In genomic region chr17:47298712-47299111, GRCh38 we compare ENCODE assay signal across 31 cellular contexts. TPM values are rescaled to one million over a fixed set of nuclear protein-coding genes. Genes with fewer than 3 reads are reported as not detected.
"Had no signal": no experiment of that assay in that cellular context is flagged by ENCODE, and none has a peak within 500 bp of the region (broad histone marks: within the 10 kb centered on the region; RNA-seq: fewer than 3 reads in every experiment).

No MANE protein-coding gene starts in this region.

- H3K9me3 ChIP-seq: lower lobe of right lung, ovary, right atrium auricular region, upper lobe of right lung had no signal

- FAIRE-seq: islet of Langerhans, kidney, small intestine, urothelium cell line had no signal

- H3K9ac ChIP-seq: neural progenitor cell had no signal

- H3K36me3 ChIP-seq: lower lobe of right lung, neural progenitor cell, ovary, upper lobe of right lung had no signal

- H2AFZ ChIP-seq: neural progenitor cell had no signal

- H3K27ac ChIP-seq: heart left ventricle, left lung, lower lobe of right lung, neural progenitor cell, ovary, right atrium auricular region, spleen, upper lobe of right lung had no signal

- H3K4me1 ChIP-seq: left lung, upper lobe of right lung had no signal

- H3K27me3 ChIP-seq: heart left ventricle, left lung, neural progenitor cell, ovary, right atrium auricular region, spleen, upper lobe of right lung had no signal

- H3K4me3 ChIP-seq: heart left ventricle, left lung, lower lobe of right lung, neural progenitor cell, ovary, right atrium auricular region, spleen, upper lobe of right lung had no signal

- H3K4me2 ChIP-seq: neural progenitor cell had no signal

- ATAC-seq: heart left ventricle; left colon; natural killer cell; sciatic nerve; stimulated activated memory B cell treated with anti-CD40 and anti-IgM and Interleukin-4, amounts not matched to agents 10 μg/mL and 1 μg/mL and 100 μg/mL, for 72 hours; stimulated activated naive CD8-positive, alpha-beta T cell treated with anti-CD3 and anti-CD28 coated beads, Interleukin-15, amount 100 ng/mL, for 72 hours; upper lobe of right lung had no signal

- DNase-seq: heart left ventricle; hypothalamus; immature natural killer cell; kidney; left colon; left lung; lower lobe of right lung; mammary epithelial cell; mesendoderm; naive B cell; natural killer cell; nephron progenitor cell; ovary; small intestine; spleen; stimulated activated CD4-positive, alpha-beta T cell treated with anti-CD3 and anti-CD28 coated beads, Interleukin-1b, Interleukin-23, amount 100 ng/mL, for 48 hours; stimulated activated CD4-positive, alpha-beta T cell treated with anti-CD3 and anti-CD28 coated beads, Interleukin-2, amount 100 ng/mL, for 48 hours; stimulated activated CD4-positive, alpha-beta T cell treated with anti-CD3 and anti-CD28 coated beads, Interleukin-4, amount 100 ng/mL, for 4 hours; stimulated activated CD8-positive, alpha-beta memory T cell treated with anti-CD3 and anti-CD28 coated beads, Interleukin-4, amount 100 ng/mL, for 48 hours; stimulated activated naive CD4-positive, alpha-beta T cell treated with Interleukin-2 at 50 U/mL for 16 hours; stimulated activated naive CD8-positive, alpha-beta T cell treated with anti-CD3 and anti-CD28 coated beads, Interleukin-15, amount 100 ng/mL, for 72 hours; substantia nigra; trophoblast cell; upper lobe of right lung had no signal

RNA-seq across cellular contexts. Expression of gene ITGB3, which starts 45.1 kb away (rescaled TPM):
- total RNA-seq: progenitor cell of endocrine pancreas had no signal
